In the genomic region with DNA sequence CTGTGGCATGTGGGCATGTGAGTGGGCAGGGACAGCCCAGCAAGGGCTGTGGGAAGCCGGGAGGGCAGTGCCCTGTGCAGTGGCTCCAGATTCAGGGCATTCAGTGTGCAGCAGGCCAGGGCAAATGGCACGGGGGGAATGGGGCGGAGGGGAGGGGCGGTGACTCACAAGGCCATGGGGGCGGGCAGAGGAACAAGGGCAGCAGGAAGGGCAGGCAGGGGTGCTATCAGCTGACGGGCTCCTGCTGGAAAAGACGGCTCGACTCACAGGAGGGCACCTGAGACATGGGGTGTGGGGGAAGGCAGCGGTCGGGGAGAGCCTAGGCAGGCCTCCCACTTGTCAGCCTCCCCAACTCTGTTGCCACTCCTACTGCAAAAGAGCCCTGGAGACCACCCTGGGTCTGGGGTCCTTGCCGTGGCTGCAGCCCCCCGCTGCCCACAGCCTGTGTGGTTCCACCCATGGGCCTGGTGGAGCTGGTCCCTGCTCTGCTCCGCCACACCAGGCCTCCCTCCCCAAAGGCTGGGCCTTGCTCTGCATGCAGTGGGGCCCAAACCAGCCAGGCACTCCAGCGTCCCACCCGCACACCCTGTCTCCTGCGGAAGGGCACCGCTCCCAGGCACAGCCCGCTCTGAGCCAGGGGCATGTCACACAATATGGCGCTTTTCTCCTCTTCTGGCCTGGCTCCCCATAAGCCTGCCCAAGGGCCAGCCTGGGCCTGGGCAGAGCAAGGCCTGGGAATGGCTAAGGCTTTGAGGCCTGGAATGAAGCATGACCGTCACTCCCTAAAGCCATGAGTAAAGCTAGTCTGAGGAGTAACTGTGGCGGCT, we compare ENCODE assay signal across 15 cellular contexts. TPM values are rescaled to one million over a fixed set of nuclear protein-coding genes. Genes with fewer than 3 reads are reported as not detected.
DNase-seq lines count a peak whose midpoint lies in the region; ATAC-seq, FAIRE-seq and TF ChIP-seq lines count a peak whose summit lies in the region.
"Had no signal": no experiment of that assay in that cellular context is flagged by ENCODE, and none has a peak within 500 bp of the region (broad histone marks: within the 10 kb centered on the region; RNA-seq: fewer than 3 reads in every experiment).

No MANE protein-coding gene starts in this region.

- peaks cover 100% of the 10 kb centered on the region for H4K20me1 ChIP-seq in neural progenitor cell (ENCODE audit: low read depth)

- peaks cover 98% of the 10 kb centered on the region for H3K79me2 ChIP-seq in neural progenitor cell (ENCODE audit: low read depth)

- H3K27ac Mint-ChIP-seq in neural progenitor cell (no peak overlapping the region), nephron progenitor cell (no peak overlapping the region)

- no peak for TF ChIP-seq POLR2A in H54 (IDR thresholded peaks at IDR 0.05; ENCODE audit: low read depth, low read length)

- H3K4me3 Mint-ChIP-seq in neural progenitor cell (no peak overlapping the region), nephron progenitor cell (no peak overlapping the region)

- peaks cover 20% of the 10 kb centered on the region for H3K36me3 Mint-ChIP-seq in neural progenitor cell
- peaks cover 25% of the 10 kb centered on the region for H3K36me3 Mint-ChIP-seq in nephron progenitor cell (ENCODE audit: low read depth)

- H3K36me3 ChIP-seq in neural progenitor cell = no peaks in the 10 kb centered on the region
- H3K36me3 ChIP-seq: BE2C had no signal

- no peak overlapping the region for H3K4me2 ChIP-seq in neural progenitor cell

- H3K9ac ChIP-seq in neural progenitor cell = no peak overlapping the region

- no peak overlapping the region for H2AFZ ChIP-seq in neural progenitor cell (replicated peaks)

- H3K4me1 ChIP-seq in right cardiac atrium (ENCODE audit: control insufficient read depth, insufficient read depth, low read length) = no peaks in the 10 kb centered on the region
- H3K4me1 ChIP-seq in neural progenitor cell = peaks cover 15% of the 10 kb centered on the region
- H3K4me1 ChIP-seq: BE2C had no signal

- peak; percentile 22 to 32 for ATAC-seq in right cardiac atrium

- H3F3A ChIP-seq in neural progenitor cell (ENCODE audit: low read depth) = no peaks in the 10 kb centered on the region

- H3K27me3 ChIP-seq in right cardiac atrium (ENCODE audit: control insufficient read depth, insufficient read depth) (no peaks in the 10 kb centered on the region), neural progenitor cell (no peaks in the 10 kb centered on the region)
- H3K27me3 ChIP-seq: BE2C had no signal

- intact Hi-C loops in right cardiac atrium (cut with DNase I) = no loop called here

- H3K9me3 ChIP-seq in right cardiac atrium (ENCODE audit: control insufficient read depth, low read length) (no peaks in the 10 kb centered on the region), neural progenitor cell (ENCODE audit: low read depth) (no peaks in the 10 kb centered on the region)
- H3K9me3 ChIP-seq: BE2C had no signal

- H3K27me3 Mint-ChIP-seq in neural progenitor cell (ENCODE audit: insufficient read depth, low read depth) (peaks cover 2% of the 10 kb centered on the region), nephron progenitor cell (ENCODE audit: low read depth, poor library complexity) (peaks cover 9% of the 10 kb centered on the region)

- H3K4me3 ChIP-seq in right cardiac atrium (ENCODE audit: low read length) = no peak overlapping the region
- no peak overlapping the region for H3K4me3 ChIP-seq in neural progenitor cell

- DNase-seq in H54 (ENCODE audit: insufficient read length, low spot score) (peak; percentile 64), right cardiac atrium (peak; percentile 17 to 48 (median 37)), renal cortical epithelial cell (ENCODE audit: low read depth) (peak; percentile 60), neural progenitor cell (ENCODE audit: low spot score) (no peak), nephron progenitor cell (no peak), NCI-H128 (lab: John Stamatoyannopoulos, UW; ENCODE audit: unreplicated experiment) (no peak)
- DNase-seq in activated CD8-positive, alpha-beta memory T cell treated with anti-CD3 and anti-CD28 coated beads for 24 hours = no peak
- DNase-seq: amniotic stem cell, BE2C, NCI-H1048, NCI-H510A had no signal

- no peak for FAIRE-seq in H54 (lab: Jason Lieb, UNC)
- FAIRE-seq: G401.6 had no signal

- TF ChIP-seq CTCF in neural progenitor cell (IDR thresholded peaks at IDR 0.05) = no peak
- TF ChIP-seq CTCF in nephron progenitor cell (IDR thresholded peaks at IDR 0.05) = no peak

- peaks cover 18% of the 10 kb centered on the region for H3K4me1 Mint-ChIP-seq in neural progenitor cell
- peaks cover 28% of the 10 kb centered on the region for H3K4me1 Mint-ChIP-seq in nephron progenitor cell

- WGBS in right cardiac atrium = 87% methylated on average over 21 of the region's 21 CpGs

- peak overlapping the region; percentile 64 for H3K27ac ChIP-seq in angular gyrus (ENCODE audit: low read depth, low read length)
- H3K27ac ChIP-seq in right cardiac atrium (ENCODE audit: low read length) = no peak overlapping the region
- no peak overlapping the region for H3K27ac ChIP-seq in neural progenitor cell
- H3K27ac ChIP-seq: HL-60, VCaP had no signal

- H3K9me3 Mint-ChIP-seq in neural progenitor cell (peaks cover 2% of the 10 kb centered on the region), nephron progenitor cell (peaks cover 3% of the 10 kb centered on the region)

RNA-seq across cellular contexts. Expression of a gene that starts 25.9 kb away (rescaled TPM):
- total RNA-seq in right cardiac atrium (10 to 100 TPM; 13.3 to 28.4 (median 21.1) TPM), renal cortical epithelial cell (9.2 and 32.4 TPM in 2 replicates), neural progenitor cell (ENCODE audit: low replicate concordance) (31.1 and 71.0 TPM in 2 replicates)
- polyA plus RNA-seq in right cardiac atrium = 19.8 TPM

Comparison
In these comparisons a context has a peak if more than half of its experiments do, and no peak if none do; other contexts are left out.
1. DNase-seq: peak in H54 (single experiment), right cardiac atrium (3 of 3) and renal cortical epithelial cell (single experiment); none in neural progenitor cell (single experiment), nephron progenitor cell (single experiment), activated CD8-positive, alpha-beta memory T cell treated with anti-CD3 and anti-CD28 coated beads for 24 hours (single experiment) and NCI-H128 (single experiment).